In the genomic region with DNA sequence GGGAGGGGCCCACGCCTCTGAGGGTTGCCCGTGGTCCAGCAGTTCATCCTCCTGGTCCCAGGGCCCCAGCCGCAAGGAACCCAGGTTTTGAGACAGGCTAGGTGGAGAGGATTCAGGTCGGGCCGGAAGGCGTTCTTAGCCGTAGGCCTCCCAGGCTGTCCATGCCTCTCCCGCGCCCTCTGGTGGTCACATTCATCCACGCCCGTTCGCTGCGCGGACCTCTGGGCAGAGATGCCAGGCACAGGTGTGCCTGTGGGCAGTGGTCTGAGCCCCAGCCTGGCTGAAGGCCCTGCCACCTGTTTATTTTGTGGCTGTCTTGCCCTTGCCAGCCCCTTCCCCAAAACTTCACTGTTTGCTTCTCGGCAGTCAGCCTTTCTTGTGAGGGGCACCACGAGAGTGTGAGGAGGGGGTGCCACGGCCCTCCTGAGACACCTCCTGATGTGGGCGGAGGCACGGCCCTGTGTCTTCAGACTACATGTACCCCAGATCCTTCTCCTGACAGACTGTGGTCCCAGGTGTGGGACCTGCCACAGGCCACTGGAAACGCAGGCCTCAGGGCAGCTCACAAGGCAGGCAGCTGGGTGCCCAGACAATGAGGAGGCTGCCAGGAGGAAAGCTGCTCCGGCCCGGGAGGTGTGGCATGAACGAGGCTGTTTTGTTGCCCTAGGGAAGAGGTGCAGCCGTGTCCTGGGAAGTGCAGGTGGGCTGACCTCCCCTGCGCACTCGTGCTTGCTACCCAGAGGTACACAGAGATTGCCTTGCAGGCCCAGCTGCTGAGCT, we compare ENCODE assay signal across 9 cellular contexts. TPM values are rescaled to one million over a fixed set of nuclear protein-coding genes. Genes with fewer than 3 reads are reported as not detected.
A peak's percentile ranks its signal among the peaks of the same experiment; 100 is the strongest.
DNase-seq lines count a peak whose midpoint lies in the region; ATAC-seq and TF ChIP-seq lines count a peak whose summit lies in the region.
"Had no signal": no experiment of that assay in that cellular context is flagged by ENCODE, and none has a peak within 500 bp of the region (broad histone marks: within the 10 kb centered on the region; RNA-seq: fewer than 3 reads in every experiment).

No MANE protein-coding gene starts in this region.

- no peaks in the 10 kb centered on the region for H3K9me3 ChIP-seq in transverse colon

- TF ChIP-seq EP300 in transverse colon (IDR thresholded peaks at IDR 0.05; ENCODE audit: low read depth): no peak

- intact Hi-C loops in transverse colon (cut with DNase I; ENCODE audit: low total_unique reads): loop anchor here (5.0 kb wide), 1 partner anchor 220 kb away; no protein-coding TSS in a partner anchor

- DNase-seq in ELR (ENCODE audit: low read depth) (peak; percentile 79), LHCN-M2 (ENCODE audit: low read depth) (peak; percentile 56), SKM-1 (lab: John Stamatoyannopoulos, UW; ENCODE audit: unreplicated experiment) (peak; percentile 71), glomerular visceral epithelial cell (ENCODE audit: extremely low spot score) (peak; percentile 81), pons (ENCODE audit: low spot score) (peak; percentile 57), transverse colon (peak; percentile 93)
- peak; percentile 90 for DNase-seq in activated naive CD4-positive, alpha-beta T cell treated with Interleukin-2 at 50 U/mL for 16 hours

- no peak for ATAC-seq in HG02588 (IDR thresholded peaks at IDR 0.05; ENCODE audit: unreplicated experiment)

- in situ Hi-C loops in transverse colon (cut with MboI; ENCODE audit: low pct_ligation_motif_present in 1 of 4, low pct_unique_long_range_greater_than_20kb in 1 of 4, low sequenced_read_pairs in 3 of 4): loop anchor here in 3 of 4 donors (10.0 to 25.0 kb wide), 3 partner anchors 217 to 285 kb away; no protein-coding TSS in a partner anchor

- 39% methylated on average over 26 of the region's 26 CpGs; no CpG with 5 or more reads in 1 of the 2 donors for WGBS in transverse colon (ENCODE audit: low coverage in 1 of 2), 2 donors

- peak overlapping the region in 2 of 4 donors; percentile 30 to 42 for H3K27ac ChIP-seq in transverse colon
- H3K27ac ChIP-seq: epithelial cell of prostate had no signal

- peaks cover 10 to 18% (median 15%) of the 10 kb centered on the region in 4 donors for H3K4me1 ChIP-seq in transverse colon

- H3K36me3 ChIP-seq in transverse colon: no peaks in the 10 kb centered on the region

- TF ChIP-seq CTCF in transverse colon (IDR thresholded peaks at IDR 0.05): peak; percentile 91 to 95 (median 94)

- no peak overlapping the region for H3K4me3 ChIP-seq in transverse colon

- H3K27me3 ChIP-seq in transverse colon: no peaks in the 10 kb centered on the region

- no peak for TF ChIP-seq POLR2A in transverse colon (IDR thresholded peaks at IDR 0.05)

RNA-seq across cellular contexts. Expression of a gene that starts 5.0 kb away (rescaled TPM):
- total RNA-seq in LHCN-M2 (2014; rRNA removed) (6.3 and 11.1 TPM in 2 replicates), transverse colon (100 to 1,000 TPM in 1 of 4 donors, 10 to 100 TPM in 3; 13.5 to 114 (median 34.2) TPM)
- 3.1 TPM for polyA plus RNA-seq in LHCN-M2 (2012)

RNA-seq across cellular contexts. Expression of a gene that starts 54.2 kb away (rescaled TPM):
- total RNA-seq in LHCN-M2 (2014; rRNA removed) (not detected in 2 replicates), transverse colon (not detected)
- not detected for polyA plus RNA-seq in LHCN-M2 (2012)
